ENCODE assay signal across 8 cellular contexts in the genomic region with DNA sequence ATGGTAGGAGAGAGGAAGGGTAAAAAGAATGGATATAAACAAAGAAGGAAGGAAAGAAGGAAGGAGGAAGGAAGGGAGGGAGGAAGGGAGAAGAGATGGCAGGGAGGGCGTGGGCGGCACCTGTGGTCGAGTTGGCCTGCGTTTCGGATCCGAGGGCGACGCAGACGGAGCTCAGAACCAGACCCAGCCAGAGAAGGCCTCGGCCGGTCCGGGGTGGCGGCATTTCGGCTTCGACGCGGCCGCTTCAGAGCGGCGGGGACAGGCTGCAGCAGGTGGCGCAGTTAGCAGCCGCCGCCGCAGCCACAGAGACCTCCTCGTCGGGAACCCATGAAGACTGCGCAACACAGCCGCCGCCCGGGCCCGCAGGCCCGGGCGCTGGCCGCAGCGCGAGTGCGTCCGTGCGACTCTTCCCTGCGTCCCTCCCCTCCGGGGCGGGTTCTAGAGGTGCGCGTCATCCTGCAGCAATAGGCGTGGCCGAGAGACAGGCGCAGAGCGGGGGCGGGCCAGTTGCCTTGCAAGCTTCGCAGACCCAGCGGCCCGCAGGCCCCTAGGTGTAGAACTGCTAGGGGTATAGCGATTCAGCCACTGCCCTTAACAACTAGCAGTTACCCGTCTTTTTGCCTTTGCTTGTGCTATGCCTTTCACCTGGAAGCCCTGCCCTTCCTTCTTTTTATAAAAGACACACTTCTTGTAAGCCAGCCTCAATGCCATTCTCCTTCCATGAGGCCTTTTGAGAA. TPM values are rescaled to one million over a fixed set of nuclear protein-coding genes. Genes with fewer than 3 reads are reported as not detected.
A peak's percentile ranks its signal among the peaks of the same experiment; 100 is the strongest.
DNase-seq lines count a peak whose midpoint lies in the region; ATAC-seq, FAIRE-seq and TF ChIP-seq lines count a peak whose summit lies in the region.

Gene IDS (minus strand): TSS at position 392 of the 737 bp plus-strand sequence. CDS start 169 bp downstream, at position 223.

- no peak within 1 kb of the TSS for H3K27ac ChIP-seq in HUES64 (ENCODE audit: low read depth, low read length)
- H3K27ac ChIP-seq in OCI-LY3 (ENCODE audit: low read length): peak within 1 kb of the TSS; percentile 91
- peak within 1 kb of the TSS; percentile 44 for H3K27ac ChIP-seq in endothelial cell of umbilical vein (ENCODE audit: insufficient read depth, low read depth, low read length)

- H3K36me3 ChIP-seq in HUES64 (ENCODE audit: insufficient read depth, low read length) (peaks cover 26% of the 10 kb centered on the region; the same call in 1 of the 2 replicates), OCI-LY3 (replicated peaks; ENCODE audit: low read depth, low read length) (peaks cover 28% of the 10 kb centered on the region), endothelial cell of umbilical vein (ENCODE audit: control insufficient read depth in 2 of 2, extremely low read depth in 1 of 2, insufficient read depth in 2 of 2, low read length in 2 of 2) (peaks cover 0 to 5% of the 10 kb centered on the region in 2 experiments)

- no peaks in the 10 kb centered on the region for H3K9me3 ChIP-seq in HUES64 (ENCODE audit: insufficient read depth, low read depth, low read length)
- no peaks in the 10 kb centered on the region for H3K9me3 ChIP-seq in OCI-LY3 (ENCODE audit: insufficient read depth, low read length)
- H3K9me3 ChIP-seq in endothelial cell of umbilical vein (replicated peaks; ENCODE audit: control insufficient read depth, insufficient read depth, low read length): no peaks in the 10 kb centered on the region

- ATAC-seq in GM21447 (IDR thresholded peaks at IDR 0.05; ENCODE audit: unreplicated experiment): peak; percentile 56

- peak; percentile 91 for TF ChIP-seq POLR2A in endothelial cell of umbilical vein (IDR thresholded peaks at IDR 0.05; ENCODE audit: low read depth, low read length)

- H4K20me1 ChIP-seq in OCI-LY3 (ENCODE audit: insufficient read depth, low read length): peaks cover 30% of the 10 kb centered on the region
- no peaks in the 10 kb centered on the region for H4K20me1 ChIP-seq in endothelial cell of umbilical vein (replicated peaks; ENCODE audit: control insufficient read depth, extremely low read depth, insufficient read depth, low read length)

- dilution Hi-C loops in endothelial cell of umbilical vein (cut with MboI; ENCODE audit: extremely low pct_ligation_motif_present, low sequenced_read_pairs): no loop called here

- intact Hi-C loops in endothelial cell of umbilical vein (cut with micrococcal nuclease): loop anchor here (2.0 to 10.0 kb wide), 4 partner anchors 14 to 430 kb away; partner anchors contain the start of gene EOLA2

- BruUV-seq in endothelial cell of umbilical vein (replicated peaks; lab: Mats Ljungman, UMichigan): no TSS peak

- peak within 1 kb of the TSS; percentile 79 for H3K9ac ChIP-seq in HUES64 (ENCODE audit: low read depth, low read length)
- peak within 1 kb of the TSS; percentile 99 for H3K9ac ChIP-seq in OCI-LY3 (ENCODE audit: low read length)
- peak within 1 kb of the TSS; percentile 66 for H3K9ac ChIP-seq in endothelial cell of umbilical vein (replicated peaks; ENCODE audit: extremely low read depth, insufficient read depth, low read length)

- H2AFZ ChIP-seq in OCI-LY3 (ENCODE audit: low read depth, low read length): 0 out of 2 replicates have a peak within 1 kb of the TSS, but pooled peaks have one; percentile 25
- no peak within 1 kb of the TSS for H2AFZ ChIP-seq in endothelial cell of umbilical vein (ENCODE audit: low read depth, low read length)

- no peaks in the 10 kb centered on the region for H3K27me3 ChIP-seq in HUES64 (ENCODE audit: insufficient read depth, low read length)
- H3K27me3 ChIP-seq in OCI-LY3 (ENCODE audit: low read depth, low read length): no peaks in the 10 kb centered on the region
- peaks cover 0 to 2% of the 10 kb centered on the region in 2 experiments for H3K27me3 ChIP-seq in endothelial cell of umbilical vein (ENCODE audit: control insufficient read depth in 2 of 2, insufficient read depth in 2 of 2, low read length in 2 of 2)

- H3K9me1 ChIP-seq in endothelial cell of umbilical vein (replicated peaks; ENCODE audit: control insufficient read depth, extremely low read depth, insufficient read depth, low read length): no peaks in the 10 kb centered on the region

- H3K4me3 ChIP-seq in HUES64 (ENCODE audit: low read length): peak within 1 kb of the TSS; percentile 70
- peak within 1 kb of the TSS; percentile 100 for H3K4me3 ChIP-seq in OCI-LY3 (ENCODE audit: low read length)
- peak within 1 kb of the TSS in 2 of 3 experiments; percentile 41 to 63 for H3K4me3 ChIP-seq in endothelial cell of umbilical vein (replicated peaks in 1 of 3; ENCODE audit: insufficient read depth in 1 of 3, low read depth in 1 of 3, low read length in 3 of 3)

- TF ChIP-seq CTCF in D721Med (IDR thresholded peaks at IDR 0.05; ENCODE audit: insufficient read depth, missing control alignments) (no peak), OCI-LY3 (IDR thresholded peaks at IDR 0.05; ENCODE audit: low read depth, low read length) (no peak), endothelial cell of umbilical vein (IDR thresholded peaks at IDR 0.05; ENCODE audit: extremely low read depth in 1 of 2, insufficient read depth in 1 of 2, low read depth in 1 of 2, low read length in 2 of 2) (no peak)

- DNase-seq in D721Med (ENCODE audit: insufficient read length, low spot score) (peak; percentile 67), activated T-cell treated with anti-CD3 and anti-CD28 coated beads for 1 hour (ENCODE audit: low read depth) (peak; percentile 72), endothelial cell of umbilical vein (ENCODE audit: low read depth, low spot score) (peak; percentile 83), middle frontal gyrus (ENCODE audit: extremely low spot score, low spot score) (peak; percentile 74)
- peak; percentile 67 to 79 for DNase-seq in stimulated activated CD8-positive, alpha-beta memory T cell treated with anti-CD3 and anti-CD28 coated beads, Interleukin-2, amount 100 ng/mL, for 1 hour (ENCODE audit: low read depth in 2 of 2)

- POLR2A ChIA-PET in endothelial cell of umbilical vein (lab: Charles Lee): interaction anchor here (2.2 kb wide), 1 partner anchor 35 kb away, joined by 15 read pairs; the partner anchor contains the start of gene EOLA1

- H3K4me1 ChIP-seq in HUES64 (ENCODE audit: insufficient read depth, low read length) (0 out of 2 replicates have a peak, but pooled peaks cover 4% of the 10 kb centered on the region), OCI-LY3 (ENCODE audit: low read length) (peaks cover 39% of the 10 kb centered on the region), endothelial cell of umbilical vein (ENCODE audit: control insufficient read depth, extremely low read depth, insufficient read depth, low read length) (peaks cover 17% of the 10 kb centered on the region)

- H3K79me2 ChIP-seq in OCI-LY3 (ENCODE audit: low read length) (peaks cover 32% of the 10 kb centered on the region), endothelial cell of umbilical vein (ENCODE audit: control insufficient read depth, insufficient read depth, low read length) (peaks cover 6% of the 10 kb centered on the region)

- H3K4me2 ChIP-seq in OCI-LY3 (ENCODE audit: low read length) (peak within 1 kb of the TSS; percentile 96), endothelial cell of umbilical vein (ENCODE audit: insufficient read depth, low read length) (peak within 1 kb of the TSS; percentile 61)

- WGBS in HUES64: 1% methylated on average over 50 of the region's 54 CpGs

- CTCF ChIA-PET in endothelial cell of umbilical vein (lab: Charles Lee): interaction anchor here (1.0 to 1.6 kb wide), 4 partner anchors 13 to 36 kb away, joined by 3 to 5 read pairs (median 4); no protein-coding TSS in a partner anchor

- FAIRE-seq in D721Med (lab: Jason Lieb, UNC): no peak
- FAIRE-seq in endothelial cell of umbilical vein (lab: Jason Lieb, UNC): peak; percentile 94

TF ChIP-seq in endothelial cell of umbilical vein, 7 proteins besides CTCF, POLR2A, EP300 and RAD21:
- TF ChIP-seq JUN (IDR thresholded peaks at IDR 0.05; ENCODE audit: borderline replicate concordance, insufficient read depth, insufficient read length, low read depth) (no peak), FOS (IDR thresholded peaks at IDR 0.05; ENCODE audit: borderline replicate concordance, insufficient read depth, low read length) (no peak), GATA2 (IDR thresholded peaks at IDR 0.05; ENCODE audit: insufficient read depth, insufficient read length, low read depth, low read length) (no peak), POLR2AphosphoS5 (IDR thresholded peaks at IDR 0.05; ENCODE audit: insufficient read depth, low read depth, low read length) (peak; percentile 89), EZH2 (IDR thresholded peaks at IDR 0.05; ENCODE audit: borderline replicate concordance, low read depth, low read length, severe bottlenecking) (no peak)

RNA-seq across cellular contexts. Expression of gene IDS, which starts in this region (rescaled TPM):
- 14.8 TPM for polyA plus RNA-seq in HUES64 (2013, experiment 1 of 2)
- polyA plus RNA-seq in HUES64 (2013, experiment 2 of 2): 18.3 TPM
- 35.2 and 42.2 TPM in 2 replicates for total RNA-seq in endothelial cell of umbilical vein
- 42.9 and 44.0 TPM in 2 replicates for polyA plus RNA-seq in endothelial cell of umbilical vein
- polyA plus RNA-seq in endothelial cell of umbilical vein (2011; cell fraction: cytosol; rRNA removed): 41.1 and 42.8 TPM in 2 replicates
- 44.1 and 46.1 TPM in 2 replicates for polyA plus RNA-seq in endothelial cell of umbilical vein (2011; cell fraction: nucleus; rRNA removed)
- 39.4 and 43.7 TPM in 2 replicates for polyA plus RNA-seq in endothelial cell of umbilical vein (2012)
- 56.8 and 73.5 TPM in 2 replicates for polyA minus RNA-seq in endothelial cell of umbilical vein
- 4.5 TPM for polyA minus RNA-seq in endothelial cell of umbilical vein (2011; cell fraction: cytosol; rRNA and poly(A)+ RNA removed)
- 27.7 and 31.7 TPM in 2 replicates for polyA minus RNA-seq in endothelial cell of umbilical vein (2011; cell fraction: nucleus; rRNA and poly(A)+ RNA removed)
